Comparison of ENCODE assay signal across 8 cellular contexts in the genomic region with DNA sequence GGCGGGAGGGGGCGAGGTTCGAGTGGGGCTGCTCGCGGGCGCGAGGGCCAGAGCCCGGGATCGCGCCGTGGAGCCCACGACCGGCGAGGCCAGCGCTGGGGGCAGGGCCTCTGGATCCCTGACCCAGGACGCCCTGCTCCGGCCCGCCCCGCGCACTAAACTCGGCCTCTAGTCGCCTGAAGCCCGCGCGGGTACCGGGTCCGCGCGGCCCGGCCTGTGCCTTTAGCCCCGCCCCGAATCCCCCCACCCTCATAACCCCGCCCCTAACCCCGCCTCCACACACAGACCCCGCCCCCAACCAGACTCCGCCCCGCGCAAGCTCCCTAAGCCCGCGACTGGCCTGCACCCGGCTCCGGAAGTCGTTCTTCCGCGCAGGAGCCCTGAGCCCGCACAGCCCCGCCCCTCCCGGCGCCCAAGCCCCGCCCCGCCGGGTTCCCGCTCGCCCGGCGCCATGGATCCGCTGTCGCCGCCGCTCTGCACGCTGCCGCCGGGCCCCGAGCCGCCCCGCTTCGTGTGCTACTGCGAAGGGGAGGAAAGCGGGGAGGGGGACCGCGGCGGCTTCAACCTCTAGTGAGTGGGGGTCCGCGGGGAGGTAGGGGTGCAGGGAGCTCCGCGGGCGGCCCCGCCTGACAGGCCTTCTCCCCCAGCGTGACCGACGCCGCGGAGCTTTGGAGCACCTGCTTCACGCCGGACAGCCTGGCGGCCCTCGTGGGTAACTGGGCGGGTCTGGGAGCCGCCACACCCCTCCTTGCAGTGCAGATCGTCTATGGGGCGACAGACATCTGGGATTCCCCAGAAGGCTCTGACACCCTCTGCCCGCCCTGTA.
DNase-seq lines count a peak whose midpoint lies in the region; ATAC-seq lines count a peak whose summit lies in the region.

A gene with protein sequence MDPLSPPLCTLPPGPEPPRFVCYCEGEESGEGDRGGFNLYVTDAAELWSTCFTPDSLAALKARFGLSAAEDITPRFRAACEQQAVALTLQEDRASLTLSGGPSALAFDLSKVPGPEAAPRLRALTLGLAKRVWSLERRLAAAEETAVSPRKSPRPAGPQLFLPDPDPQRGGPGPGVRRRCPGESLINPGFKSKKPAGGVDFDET (plus strand): TSS at position 430 of the 826 bp plus-strand sequence. CDS start 22 bp downstream, at position 452.

- ATAC-seq in GM18858 (IDR thresholded peaks at IDR 0.05; ENCODE audit: unreplicated experiment) (peak; percentile 39), HG03095 (IDR thresholded peaks at IDR 0.05; ENCODE audit: unreplicated experiment) (peak; percentile 74)

- in situ Hi-C loops in ACHN (cut with HindIII; ENCODE audit: low pct_ligation_motif_present, low pct_unique_long_range_greater_than_20kb, low sequenced_read_pairs): no loop called here

- DNase-seq in ACHN (peak; percentile 85), NCI-H2227 treated with DMSO at 0.1 percent for 48 hours (lab: John Stamatoyannopoulos, UW) (peak; percentile 30), caudate nucleus (lab: John Stamatoyannopoulos, UW) (peak in 59 of 61 donors; percentile 31 to 96 (median 85)), islet precursor cell (peak; percentile 93)
- DNase-seq in activated CD4-positive, CD25-positive, alpha-beta regulatory T cell (lab: John Stamatoyannopoulos, UW): peak; percentile 86 to 93 (median 90)
- peak; percentile 96 for DNase-seq in stimulated activated CD4-positive, alpha-beta T cell treated with anti-CD3 and anti-CD28 coated beads, Interleukin-12 subunit alpha, Interleukin-12 subunit beta, amount 100 ng/mL, for 4 hours

- H3K27ac ChIP-seq in caudate nucleus (ENCODE audit: low read depth, low read length): peak within 1 kb of the TSS; percentile 44

Comparison
In these comparisons a context has a peak if more than half of its experiments do, and no peak if none do; other contexts are left out.
1. Peak in every context shown above with its lines: DNase-seq, ATAC-seq and H3K27ac ChIP-seq.
2. DNase-seq: peak in every context shown above with its lines; median percentile 96 in stimulated activated CD4-positive, alpha-beta T cell treated with anti-CD3 and anti-CD28 coated beads, Interleukin-12 subunit alpha, Interleukin-12 subunit beta, amount 100 ng/mL, for 4 hours; 93 in islet precursor cell; 90 in activated CD4-positive, CD25-positive, alpha-beta regulatory T cell; 85 in ACHN; 85 in caudate nucleus; 30 in NCI-H2227 treated with DMSO at 0.1 percent for 48 hours.